In genomic region chr7:24445041-24445440, GRCh38 we compare ENCODE assay signal across 23 cellular contexts.
"Had no signal": no experiment of that assay in that cellular context is flagged by ENCODE, and none has a peak within 500 bp of the region (broad histone marks: within the 10 kb centered on the region; RNA-seq: fewer than 3 reads in every experiment).

No MANE protein-coding gene starts in this region.

- H3K4me1 ChIP-seq: lower lobe of right lung, prostate gland, thyroid gland, upper lobe of right lung had no signal

- DNase-seq: activated CD4-positive, alpha-beta memory T cell treated with anti-CD3 and anti-CD28 coated beads for 36 hours; activated CD4-positive, alpha-beta T cell treated with anti-CD3 and anti-CD28 coated beads for 48 hours; activated effector memory CD4-positive, alpha-beta T cell treated with Interleukin-2 at 50 U/mL for 16 hours; activated naive CD4-positive, alpha-beta T cell treated with anti-CD3 and anti-CD28 coated beads for 36 hours; activated naive CD8-positive, alpha-beta T cell treated with anti-CD3 and anti-CD28 coated beads, Interleukin-2, amount 10 ng/mL, durations not matched to agents 7 days and 5 days; activated T-cell treated with anti-CD3 and anti-CD28 coated beads, Interleukin-2, amount 50 U/mL, for 48 hours; amniotic stem cell; effector CD4-positive, alpha-beta T cell; gastrocnemius medialis; islet precursor cell; lower lobe of right lung; mesendoderm; mucosa of descending colon; nephron progenitor cell; right cardiac atrium; stimulated activated CD4-positive, alpha-beta T cell treated with anti-CD3 and anti-CD28 coated beads, Interleukin-4, amount 100 ng/mL, for 24 hours; substantia nigra; thyroid gland; upper lobe of right lung had no signal

- H3K9me3 Mint-ChIP-seq: activated CD4-positive, alpha-beta memory T cell treated with anti-CD3 and anti-CD28 coated beads for 36 hours; activated naive CD4-positive, alpha-beta T cell treated with anti-CD3 and anti-CD28 coated beads for 36 hours; activated naive CD8-positive, alpha-beta T cell treated with anti-CD3 and anti-CD28 coated beads, Interleukin-2, amount 10 ng/mL, durations not matched to agents 7 days and 5 days; nephron progenitor cell had no signal

- H3K4me1 Mint-ChIP-seq: activated naive CD8-positive, alpha-beta T cell treated with anti-CD3 and anti-CD28 coated beads, Interleukin-2, amount 10 ng/mL, durations not matched to agents 7 days and 5 days had no signal

- H3K27me3 Mint-ChIP-seq: stimulated activated naive CD8-positive, alpha-beta T cell treated with anti-CD3 and anti-CD28 coated beads, Interleukin-15, Interleukin-2, amounts not matched to agents 100 ng/mL and 50 ng/mL, for 24 hours had no signal

- H3K9me3 ChIP-seq: gastrocnemius medialis, lower lobe of right lung, mucosa of descending colon, prostate gland, thyroid gland, upper lobe of right lung had no signal

- ATAC-seq: gastrocnemius medialis, left lobe of liver, lower lobe of right lung, mucosa of descending colon, right cardiac atrium, upper lobe of right lung had no signal

- H3K36me3 Mint-ChIP-seq: activated CD4-positive, alpha-beta memory T cell treated with anti-CD3 and anti-CD28 coated beads for 36 hours; activated naive CD8-positive, alpha-beta T cell treated with anti-CD3 and anti-CD28 coated beads, Interleukin-2, amount 10 ng/mL, durations not matched to agents 7 days and 5 days had no signal

- H3K27ac ChIP-seq: cardiac muscle cell, gastrocnemius medialis, lower lobe of right lung, prostate gland, thyroid gland, upper lobe of right lung had no signal

- H3K27ac Mint-ChIP-seq: activated CD4-positive, alpha-beta memory T cell treated with anti-CD3 and anti-CD28 coated beads for 36 hours; activated naive CD4-positive, alpha-beta T cell treated with anti-CD3 and anti-CD28 coated beads for 36 hours; activated naive CD8-positive, alpha-beta T cell treated with anti-CD3 and anti-CD28 coated beads, Interleukin-2, amount 10 ng/mL, durations not matched to agents 7 days and 5 days; nephron progenitor cell; stimulated activated naive CD8-positive, alpha-beta T cell treated with anti-CD3 and anti-CD28 coated beads, Interleukin-15, Interleukin-2, amounts not matched to agents 100 ng/mL and 50 ng/mL, for 24 hours had no signal

- H3K4me3 Mint-ChIP-seq: activated CD4-positive, alpha-beta memory T cell treated with anti-CD3 and anti-CD28 coated beads for 36 hours; activated naive CD4-positive, alpha-beta T cell treated with anti-CD3 and anti-CD28 coated beads for 36 hours; activated naive CD8-positive, alpha-beta T cell treated with anti-CD3 and anti-CD28 coated beads, Interleukin-2, amount 10 ng/mL, durations not matched to agents 7 days and 5 days; nephron progenitor cell; stimulated activated naive CD8-positive, alpha-beta T cell treated with anti-CD3 and anti-CD28 coated beads, Interleukin-15, Interleukin-2, amounts not matched to agents 100 ng/mL and 50 ng/mL, for 24 hours had no signal

- H3K4me3 ChIP-seq: cardiac muscle cell, gastrocnemius medialis, lower lobe of right lung, mucosa of descending colon, prostate gland, thyroid gland, upper lobe of right lung had no signal

- H3K36me3 ChIP-seq: cardiac muscle cell, gastrocnemius medialis, lower lobe of right lung, prostate gland, thyroid gland, upper lobe of right lung had no signal

- H3K27me3 ChIP-seq: cardiac muscle cell, gastrocnemius medialis, thyroid gland, upper lobe of right lung had no signal
